Comparison of ENCODE assay signal across 8 cellular contexts in the genomic region with DNA sequence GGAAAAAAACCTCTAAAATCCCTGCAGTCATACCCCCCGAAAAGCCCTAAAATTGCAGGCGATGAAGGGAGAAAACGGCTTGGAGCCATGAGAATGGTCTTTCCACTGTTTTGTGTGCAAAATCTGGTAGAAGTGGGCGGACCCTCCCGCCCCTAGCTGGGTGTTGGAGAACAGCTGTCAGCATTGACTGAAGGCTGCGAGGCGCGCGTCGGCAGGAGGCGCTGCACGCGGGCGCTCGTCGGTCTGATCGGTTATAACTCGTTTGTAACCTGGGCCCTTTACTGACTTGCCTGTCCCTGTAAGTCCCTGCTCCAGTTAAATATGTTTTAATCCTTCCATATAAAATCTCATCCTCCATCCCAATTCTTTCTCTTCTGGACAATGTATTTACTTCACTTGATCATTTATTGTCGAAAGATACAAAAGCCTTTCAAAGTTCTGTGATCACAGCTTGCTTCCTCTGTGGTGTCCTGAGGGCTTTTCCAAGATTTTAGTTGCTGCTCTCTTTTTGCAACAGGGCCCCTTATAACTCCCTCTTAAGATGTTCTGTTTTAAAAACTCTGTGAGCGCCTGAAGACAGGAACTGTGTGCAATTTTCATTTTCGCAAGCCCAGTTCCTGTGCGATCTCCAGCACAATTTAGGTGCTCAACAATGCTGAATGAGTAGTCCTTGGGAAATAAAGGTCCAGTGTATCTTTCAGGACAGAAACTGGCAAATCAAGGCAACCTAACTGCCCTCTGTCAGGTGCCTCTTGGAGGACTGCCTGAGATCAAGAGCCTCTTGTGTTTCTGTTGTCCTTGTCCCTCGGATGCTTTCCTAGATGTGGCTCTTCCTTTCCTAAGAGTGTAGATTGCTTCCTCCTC. TPM values are rescaled to one million over a fixed set of nuclear protein-coding genes. Genes with fewer than 3 reads are reported as not detected.
A peak's percentile ranks its signal among the peaks of the same experiment; 100 is the strongest.
DNase-seq lines count a peak whose midpoint lies in the region; ATAC-seq and TF ChIP-seq lines count a peak whose summit lies in the region.

No MANE protein-coding gene starts in this region.

- no peaks in the 10 kb centered on the region for H3K9me3 ChIP-seq in ascending aorta

- H3K27ac Mint-ChIP-seq in T-helper 2 cell treated with Interferon-gamma antibody and Interleukin-4, amounts not matched to agents 5 μg/mL and 100 μg/mL, for 36 hours = peak overlapping the region; percentile 85

- DNase-seq in G401 (ENCODE audit: low spot score) (peak; percentile 77), NCI-H187 (lab: John Stamatoyannopoulos, UW) (peak; percentile 65 to 84), ascending aorta (ENCODE audit: low spot score in 2 of 2) (peak; percentile 20 to 88), hippocampal formation (lab: John Stamatoyannopoulos, UW) (peak; percentile 68 to 82), retina (peak; percentile 93)
- DNase-seq in T-helper 2 cell treated with Interferon-gamma antibody and Interleukin-4, amounts not matched to agents 5 μg/mL and 100 μg/mL, for 36 hours (ENCODE audit: low spot score) = peak; percentile 83

- no peaks in the 10 kb centered on the region for H3K36me3 ChIP-seq in ascending aorta

- H3K27me3 ChIP-seq in ascending aorta = no peaks in the 10 kb centered on the region

- in situ Hi-C loops in G401 (cut with HindIII; ENCODE audit: low sequenced_read_pairs) = no loop called here

- ATAC-seq in HG02759 (IDR thresholded peaks at IDR 0.05; ENCODE audit: unreplicated experiment) (peak; percentile 45), HG03108 (IDR thresholded peaks at IDR 0.05; ENCODE audit: unreplicated experiment) (no peak)

- H3K4me3 ChIP-seq in ascending aorta = peak overlapping the region; percentile 90 to 91

- peaks cover 2 to 22% of the 10 kb centered on the region in 2 donors for H3K4me1 ChIP-seq in ascending aorta

- H3K4me3 Mint-ChIP-seq in T-helper 2 cell treated with Interferon-gamma antibody and Interleukin-4, amounts not matched to agents 5 μg/mL and 100 μg/mL, for 36 hours = peak overlapping the region; percentile 84

- H3K36me3 Mint-ChIP-seq in T-helper 2 cell treated with Interferon-gamma antibody and Interleukin-4, amounts not matched to agents 5 μg/mL and 100 μg/mL, for 36 hours (ENCODE audit: low read depth) = peaks cover 8% of the 10 kb centered on the region

- peak; percentile 82 to 92 (median 91) for TF ChIP-seq CTCF in ascending aorta (IDR thresholded peaks at IDR 0.05)

- no peaks in the 10 kb centered on the region for H3K9me3 Mint-ChIP-seq in T-helper 2 cell treated with Interferon-gamma antibody and Interleukin-4, amounts not matched to agents 5 μg/mL and 100 μg/mL, for 36 hours

- peak overlapping the region; percentile 96 to 99 for H3K27ac ChIP-seq in ascending aorta

- peaks cover 44% of the 10 kb centered on the region for H3K4me1 Mint-ChIP-seq in T-helper 2 cell treated with Interferon-gamma antibody and Interleukin-4, amounts not matched to agents 5 μg/mL and 100 μg/mL, for 36 hours (ENCODE audit: low read depth)

- no peaks in the 10 kb centered on the region for H3K27me3 Mint-ChIP-seq in T-helper 2 cell treated with Interferon-gamma antibody and Interleukin-4, amounts not matched to agents 5 μg/mL and 100 μg/mL, for 36 hours (ENCODE audit: low read depth)

- intact Hi-C loops in ascending aorta (cut with DNase I) = loop anchor here (1.0 to 5.0 kb wide), 4 partner anchors 63 to 227 kb away; a partner anchor contains a TSS

RNA-seq across cellular contexts. Expression of a gene that starts 0.9 kb away (rescaled TPM):
- 37.7 and 47.2 TPM in 2 replicates for total RNA-seq in G401 (2014; rRNA removed; shearing (Covaris generic))
- 10.6 TPM for total RNA-seq in ascending aorta
